30 cellular contexts compared by ENCODE assay signal in the genomic region with DNA sequence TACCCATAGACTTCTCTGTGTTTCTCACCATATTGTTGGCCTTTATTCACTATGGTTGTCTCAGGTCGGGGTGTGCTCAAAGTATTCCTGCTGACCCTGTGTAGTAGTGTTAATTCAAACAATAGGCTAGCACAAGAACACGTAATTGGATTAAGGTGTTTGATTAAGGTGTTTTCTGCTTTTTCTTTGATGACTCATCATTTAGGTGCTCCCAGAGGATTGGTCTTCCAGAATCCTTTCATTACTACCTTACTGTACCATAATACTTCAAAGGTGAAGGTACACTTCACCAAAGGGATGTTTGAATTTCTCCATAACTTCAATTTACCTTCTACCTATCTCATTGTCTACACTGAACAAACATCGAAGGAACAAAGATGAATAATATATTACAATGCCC.
"Had no signal": no experiment of that assay in that cellular context is flagged by ENCODE, and none has a peak within 500 bp of the region (broad histone marks: within the 10 kb centered on the region; RNA-seq: fewer than 3 reads in every experiment).

No MANE protein-coding gene starts in this region.

- H3K36me3 ChIP-seq: adrenal gland, breast epithelium, gastrocnemius medialis, heart left ventricle had no signal

- H3K27ac ChIP-seq: adrenal gland, breast epithelium, coronary artery, dorsolateral prefrontal cortex, foreskin keratinocyte, gastrocnemius medialis, heart left ventricle had no signal

- DNase-seq: activated CD4-positive, alpha-beta memory T cell treated with anti-CD3 and anti-CD28 coated beads for 36 hours; activated CD4-positive, alpha-beta T cell treated with anti-CD3 and anti-CD28 coated beads for 36 hours; activated CD4-positive, alpha-beta T cell treated with anti-CD3 and anti-CD28 coated beads, Interleukin-2, amount 10 ng/mL, durations not matched to agents 24 days and 14 days; activated CD4-positive, CD25-positive, alpha-beta regulatory T cell; activated CD4-positive, CD25-positive, alpha-beta regulatory T cell treated with anti-CD3 and anti-CD28 coated beads, Interleukin-2, amount 50 U/mL, for 72 hours; activated CD8-positive, alpha-beta memory T cell treated with anti-CD3 and anti-CD28 coated beads, Interleukin-2, amount 10 ng/mL, durations not matched to agents 7 days and 5 days; activated CD8-positive, alpha-beta memory T cell treated with anti-CD3 and anti-CD28 coated beads, Interleukin-2, amount 50 U/mL, for 4 hours; activated CD8-positive, alpha-beta T cell treated with anti-CD3 and anti-CD28 coated beads, Interleukin-2, amount 10 ng/mL, durations not matched to agents 7 days and 5 days; activated effector memory CD4-positive, alpha-beta T cell treated with anti-CD3 and anti-CD28 coated beads, Interleukin-2, amount 50 U/mL, for 16 hours; activated naive CD4-positive, alpha-beta T cell treated with anti-CD3 and anti-CD28 coated beads for 36 hours; activated naive CD8-positive, alpha-beta T cell treated with anti-CD3 and anti-CD28 coated beads for 36 hours; activated naive CD8-positive, alpha-beta T cell treated with anti-CD3 and anti-CD28 coated beads, Interleukin-2, amount 50 U/mL, for 24 hours; activated T-cell treated with anti-CD3 and anti-CD28 coated beads, Interleukin-2, amount 50 U/mL, for 1 hour; activated T-cell treated with anti-CD3 and anti-CD28 coated beads, Interleukin-2, amount 50 U/mL, for 48 hours; adrenal gland; amygdala; aorta; dorsolateral prefrontal cortex; effector memory CD4-positive, alpha-beta T cell; endodermal cell; foreskin keratinocyte; gastrocnemius medialis; glutamatergic neuron; heart left ventricle; T-helper 1 cell; T-helper 17 cell; T1000 had no signal

- H3K4me1 ChIP-seq: adrenal gland, breast epithelium, foreskin keratinocyte, gastrocnemius medialis, heart left ventricle had no signal

- H3K9me3 ChIP-seq: adrenal gland, breast epithelium, gastrocnemius medialis, heart left ventricle had no signal

- H3K27me3 ChIP-seq: foreskin keratinocyte had no signal

- H3K4me3 ChIP-seq: adrenal gland, breast epithelium, coronary artery, dorsolateral prefrontal cortex, gastrocnemius medialis, heart left ventricle had no signal

- ATAC-seq: activated CD4-positive, alpha-beta T cell treated with anti-CD3 and anti-CD28 coated beads for 36 hours; activated CD8-positive, alpha-beta memory T cell treated with anti-CD3 and anti-CD28 coated beads, Interleukin-2, amount 10 ng/mL, durations not matched to agents 7 days and 5 days; activated CD8-positive, alpha-beta T cell treated with anti-CD3 and anti-CD28 coated beads, Interleukin-2, amount 10 ng/mL, durations not matched to agents 7 days and 5 days; activated naive CD8-positive, alpha-beta T cell treated with anti-CD3 and anti-CD28 coated beads, Interleukin-2, amount 50 U/mL, for 24 hours; esophagus mucosa; foreskin keratinocyte; gastrocnemius medialis; heart left ventricle; T-helper 17 cell had no signal
